Comparison of ENCODE assay signal across 1 cellular context in genomic region chr7:87039717-87040299, GRCh38.
TF ChIP-seq lines count a peak whose summit lies in the region.

No MANE protein-coding gene starts in this region.

TF ChIP-seq in H1, 55 proteins besides CTCF, POLR2A, EP300 and RAD21:
- peak; percentile 13; the same call in 1 of the 2 replicates for TF ChIP-seq PHF8 (conservative IDR thresholded peaks at IDR 0.05; ENCODE audit: low read depth, low read length)
